ENCODE assay signal across 2 cellular contexts in the genomic region with DNA sequence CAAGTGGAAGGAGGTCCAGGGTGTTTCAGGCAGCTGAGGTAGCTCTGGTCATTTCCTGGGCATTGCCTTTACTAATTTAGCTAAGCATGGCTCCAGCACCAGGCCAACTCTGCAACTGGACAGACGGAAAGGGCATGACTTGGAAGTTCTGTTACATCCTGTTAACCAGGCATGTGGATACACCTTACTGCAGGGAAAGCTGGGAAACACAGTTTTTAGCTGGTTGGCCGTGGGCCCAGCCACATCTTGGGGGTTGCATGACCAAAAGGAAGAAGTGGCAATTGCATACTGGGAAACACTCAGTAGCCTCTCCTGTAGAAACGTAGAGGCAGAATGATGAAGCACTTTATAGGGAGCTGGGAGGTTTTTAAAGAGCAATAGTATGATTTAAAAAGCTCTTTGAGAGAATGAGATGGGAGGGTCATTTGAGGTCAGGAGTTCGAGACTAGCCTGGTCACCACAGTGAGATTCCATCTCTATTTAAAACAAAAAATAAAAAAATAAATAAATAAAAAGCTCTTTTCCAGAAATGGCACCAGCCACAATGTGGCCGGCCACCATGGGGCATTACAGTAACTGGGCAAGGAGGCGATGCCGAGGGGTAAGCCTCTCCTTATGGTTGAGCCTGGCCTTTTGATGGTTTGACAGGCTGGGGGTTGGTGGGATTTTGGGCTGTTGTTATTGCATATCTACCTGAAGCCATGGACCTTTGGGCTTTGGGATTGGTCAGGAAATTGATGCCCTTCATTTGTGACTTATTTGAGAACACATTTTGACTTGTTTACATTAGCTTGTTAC.
TF ChIP-seq lines count a peak whose summit lies in the region.

No MANE protein-coding gene starts in this region.

TF ChIP-seq in IMR-90, 13 proteins besides CTCF, POLR2A, EP300 and RAD21:
- TF ChIP-seq NFE2L2 (IDR thresholded peaks at IDR 0.05; ENCODE audit: low read depth, low read length) = no peak
- TF ChIP-seq, protein P1, sequence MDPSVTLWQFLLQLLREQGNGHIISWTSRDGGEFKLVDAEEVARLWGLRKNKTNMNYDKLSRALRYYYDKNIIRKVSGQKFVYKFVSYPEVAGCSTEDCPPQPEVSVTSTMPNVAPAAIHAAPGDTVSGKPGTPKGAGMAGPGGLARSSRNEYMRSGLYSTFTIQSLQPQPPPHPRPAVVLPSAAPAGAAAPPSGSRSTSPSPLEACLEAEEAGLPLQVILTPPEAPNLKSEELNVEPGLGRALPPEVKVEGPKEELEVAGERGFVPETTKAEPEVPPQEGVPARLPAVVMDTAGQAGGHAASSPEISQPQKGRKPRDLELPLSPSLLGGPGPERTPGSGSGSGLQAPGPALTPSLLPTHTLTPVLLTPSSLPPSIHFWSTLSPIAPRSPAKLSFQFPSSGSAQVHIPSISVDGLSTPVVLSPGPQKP (IDR thresholded peaks at IDR 0.05; ENCODE audit: borderline replicate concordance, low read depth, low read length) = no peak
- TF ChIP-seq MXI1 (IDR thresholded peaks at IDR 0.05; ENCODE audit: borderline replicate concordance, low read depth, low read length) = no peak
- no peak for TF ChIP-seq BHLHE40 (IDR thresholded peaks at IDR 0.05; ENCODE audit: low read depth, low read length)
- TF ChIP-seq SMC3 (IDR thresholded peaks at IDR 0.05; ENCODE audit: low read depth, low read length) = no peak
- no peak for TF ChIP-seq MAZ (IDR thresholded peaks at IDR 0.05; ENCODE audit: borderline replicate concordance, low read depth, low read length)
- TF ChIP-seq CHD1 (IDR thresholded peaks at IDR 0.05; ENCODE audit: low read depth, low read length) = no peak
- TF ChIP-seq FOS (IDR thresholded peaks at IDR 0.05; ENCODE audit: low read depth, low read length) = no peak
- TF ChIP-seq, protein P2, sequence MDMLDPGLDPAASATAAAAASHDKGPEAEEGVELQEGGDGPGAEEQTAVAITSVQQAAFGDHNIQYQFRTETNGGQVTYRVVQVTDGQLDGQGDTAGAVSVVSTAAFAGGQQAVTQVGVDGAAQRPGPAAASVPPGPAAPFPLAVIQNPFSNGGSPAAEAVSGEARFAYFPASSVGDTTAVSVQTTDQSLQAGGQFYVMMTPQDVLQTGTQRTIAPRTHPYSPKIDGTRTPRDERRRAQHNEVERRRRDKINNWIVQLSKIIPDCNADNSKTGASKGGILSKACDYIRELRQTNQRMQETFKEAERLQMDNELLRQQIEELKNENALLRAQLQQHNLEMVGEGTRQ (IDR thresholded peaks at IDR 0.05; ENCODE audit: low read depth, low read length) = no peak
- no peak for TF ChIP-seq RCOR1 (IDR thresholded peaks at IDR 0.05; ENCODE audit: insufficient replicate concordance, low read length)
- no peak for TF ChIP-seq RFX5 (IDR thresholded peaks at IDR 0.05; ENCODE audit: low read depth, low read length)

TF ChIP-seq in K562, 482 proteins besides CTCF, POLR2A, EP300 and RAD21:
- TF ChIP-seq, protein P3, sequence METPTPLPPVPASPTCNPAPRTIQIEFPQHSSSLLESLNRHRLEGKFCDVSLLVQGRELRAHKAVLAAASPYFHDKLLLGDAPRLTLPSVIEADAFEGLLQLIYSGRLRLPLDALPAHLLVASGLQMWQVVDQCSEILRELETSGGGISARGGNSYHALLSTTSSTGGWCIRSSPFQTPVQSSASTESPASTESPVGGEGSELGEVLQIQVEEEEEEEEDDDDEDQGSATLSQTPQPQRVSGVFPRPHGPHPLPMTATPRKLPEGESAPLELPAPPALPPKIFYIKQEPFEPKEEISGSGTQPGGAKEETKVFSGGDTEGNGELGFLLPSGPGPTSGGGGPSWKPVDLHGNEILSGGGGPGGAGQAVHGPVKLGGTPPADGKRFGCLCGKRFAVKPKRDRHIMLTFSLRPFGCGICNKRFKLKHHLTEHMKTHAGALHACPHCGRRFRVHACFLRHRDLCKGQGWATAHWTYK (CRISPR knock-in tag; IDR thresholded peaks at IDR 0.05) = no peak
- TF ChIP-seq C11orf30 (IDR thresholded peaks at IDR 0.05; ENCODE audit: low read depth) (0 out of 2 replicates have a peak, but pooled peaks have one; percentile 16), NFE2 (IDR thresholded peaks at IDR 0.05; ENCODE audit: low read depth) (peak; percentile 24; the same call in 1 of the 2 replicates)
